7 cellular contexts compared by ENCODE assay signal in genomic region chr5:34217386-34217785, GRCh38.
DNase-seq lines count a peak whose midpoint lies in the region; ATAC-seq and TF ChIP-seq lines count a peak whose summit lies in the region.
"Not testable (repeated sequence)": the region's sequence is repeated elsewhere in the genome, so short reads cannot be mapped to it uniquely, and the experiment has no call there.

No MANE protein-coding gene starts in this region.

- not testable (repeated sequence) for H3K9ac ChIP-seq in PC-3 (ENCODE audit: low read length)

- intact Hi-C loops in PC-3 (cut with micrococcal nuclease): not testable (repeated sequence)

- not testable (repeated sequence) for H3K27ac ChIP-seq in PC-3 (ENCODE audit: low read length); foreskin keratinocyte

- in situ Hi-C loops in astrocyte of the spinal cord (cut with HindIII; ENCODE audit: low sequenced_read_pairs): not testable (repeated sequence)

- H3K4me3 Mint-ChIP-seq in HFFc6, nephron progenitor cell: not testable (repeated sequence)

- ATAC-seq in PC-3, foreskin keratinocyte: not testable (repeated sequence)

- H3K4me3 ChIP-seq in PC-3 (ENCODE audit: low read length); astrocyte of the spinal cord (ENCODE audit: low read depth, low read length); epithelial cell of esophagus (ENCODE audit: low read length): not testable (repeated sequence)

- H3K9me3 Mint-ChIP-seq in HFFc6, nephron progenitor cell: not testable (repeated sequence)

- H3K27ac Mint-ChIP-seq in HFFc6 (peak overlapping the region; percentile 44; the same call in 1 of the 2 replicates), nephron progenitor cell (peak overlapping the region; percentile 10)

- not testable (repeated sequence) for H3K36me3 ChIP-seq in PC-3 (ENCODE audit: low read depth, low read length)

- not testable (repeated sequence) for H3K27me3 Mint-ChIP-seq in HFFc6 (ENCODE audit: insufficient read depth); nephron progenitor cell (ENCODE audit: low read depth, poor library complexity)

- not testable (repeated sequence) for H3K9me2 ChIP-seq in PC-3 (replicated peaks; ENCODE audit: low read length)

- H3F3A ChIP-seq in PC-3 (ENCODE audit: low read length, unreplicated experiment): not testable (repeated sequence)

- not testable (repeated sequence) for H3K9me3 ChIP-seq in PC-3 (ENCODE audit: low read length)

- not testable (repeated sequence) for TF ChIP-seq CTCF in HFFc6 (IDR thresholded peaks at IDR 0.05); PC-3 (conservative IDR thresholded peaks at IDR 0.05; ENCODE audit: low read depth, low read length); astrocyte of the spinal cord (IDR thresholded peaks at IDR 0.05; ENCODE audit: low read depth, low read length); epithelial cell of esophagus (IDR thresholded peaks at IDR 0.05; ENCODE audit: insufficient read depth, low read depth, low read length, missing control alignments); foreskin keratinocyte (conservative IDR thresholded peaks at IDR 0.05); nephron progenitor cell (IDR thresholded peaks at IDR 0.05)

- H3K79me2 ChIP-seq in PC-3 (ENCODE audit: low read length): not testable (repeated sequence)

- H3K36me3 Mint-ChIP-seq in HFFc6 (ENCODE audit: low read depth): not testable (repeated sequence)
- H3K36me3 Mint-ChIP-seq in nephron progenitor cell (ENCODE audit: low read depth): peaks cover 20% of the 10 kb centered on the region

- TSS peak; percentile 12 for BruUV-seq in PC-3 (replicated peaks; lab: Mats Ljungman, UMichigan)

- peak; percentile 35 for DNase-seq in Daoy (ENCODE audit: low read depth)
- peak; percentile 75 for DNase-seq in HFFc6
- DNase-seq in PC-3: peak; percentile 34
- DNase-seq in astrocyte of the spinal cord (ENCODE audit: low read depth, low spot score): peak; percentile 69
- peak; percentile 57 for DNase-seq in epithelial cell of esophagus (ENCODE audit: low read depth)
- peak; percentile 36 to 74 for DNase-seq in foreskin keratinocyte
- not testable (repeated sequence) for DNase-seq in nephron progenitor cell

- H3K4me2 ChIP-seq in PC-3 (ENCODE audit: low read length): not testable (repeated sequence)

- CTCF ChIA-PET in PC-3 (lab: Charles Lee): not testable (repeated sequence)

- H4K20me1 ChIP-seq in PC-3 (ENCODE audit: low read length): not testable (repeated sequence)

- not testable (repeated sequence) for H3K4me1 Mint-ChIP-seq in HFFc6 (ENCODE audit: low read depth); nephron progenitor cell

- H3K27me3 ChIP-seq in PC-3 (ENCODE audit: low read length); foreskin keratinocyte: not testable (repeated sequence)

- POLR2A ChIA-PET in PC-3 (lab: Charles Lee; ENCODE audit: unreplicated experiment): not testable (repeated sequence)

- H3K4me1 ChIP-seq in PC-3 (ENCODE audit: insufficient read depth, low read length); foreskin keratinocyte: not testable (repeated sequence)

- not testable (repeated sequence) for H2AFZ ChIP-seq in PC-3 (ENCODE audit: low read length)
